Comparison of ENCODE assay signal across 1 cellular context in genomic region chr12:26338574-26339572, GRCh38.
TF ChIP-seq lines count a peak whose summit lies in the region.

No MANE protein-coding gene starts in this region.

TF ChIP-seq in IMR-90, 13 proteins besides CTCF, POLR2A, EP300 and RAD21:
- TF ChIP-seq CEBPB (IDR thresholded peaks at IDR 0.05; ENCODE audit: low read depth, low read length), result no peak
- no peak for TF ChIP-seq ELK1 (IDR thresholded peaks at IDR 0.05; ENCODE audit: borderline replicate concordance, low read depth, low read length)
- TF ChIP-seq RFX5 (IDR thresholded peaks at IDR 0.05; ENCODE audit: low read depth, low read length), result no peak
- peak; percentile 51 for TF ChIP-seq FOS (IDR thresholded peaks at IDR 0.05; ENCODE audit: low read depth, low read length)
- TF ChIP-seq CHD1 (IDR thresholded peaks at IDR 0.05; ENCODE audit: low read depth, low read length), result no peak
- no peak for TF ChIP-seq RCOR1 (IDR thresholded peaks at IDR 0.05; ENCODE audit: insufficient replicate concordance, low read length)
- TF ChIP-seq USF2 (IDR thresholded peaks at IDR 0.05; ENCODE audit: low read depth, low read length), result peak; percentile 34; the same call in 1 of the 2 replicates
- TF ChIP-seq BHLHE40 (IDR thresholded peaks at IDR 0.05; ENCODE audit: low read depth, low read length), result peak; percentile 77
- no peak for TF ChIP-seq NFE2L2 (IDR thresholded peaks at IDR 0.05; ENCODE audit: low read depth, low read length)
- TF ChIP-seq MAZ (IDR thresholded peaks at IDR 0.05; ENCODE audit: borderline replicate concordance, low read depth, low read length), result peak; percentile 29; the same call in 1 of the 2 replicates
- no peak for TF ChIP-seq MXI1 (IDR thresholded peaks at IDR 0.05; ENCODE audit: borderline replicate concordance, low read depth, low read length)
- 0 out of 2 replicates have a peak, but pooled peaks have one; percentile 17 for TF ChIP-seq MAFK (IDR thresholded peaks at IDR 0.05; ENCODE audit: low read depth, low read length)
- no peak for TF ChIP-seq SMC3 (IDR thresholded peaks at IDR 0.05; ENCODE audit: low read depth, low read length)
